In genomic region chr3:42640129-42640528, GRCh38 we compare ENCODE assay signal across 19 cellular contexts. TPM values are rescaled to one million over a fixed set of nuclear protein-coding genes. Genes with fewer than 3 reads are reported as not detected.
DNase-seq lines count a peak whose midpoint lies in the region; ATAC-seq, FAIRE-seq and TF ChIP-seq lines count a peak whose summit lies in the region.
"Had no signal": no experiment of that assay in that cellular context is flagged by ENCODE, and none has a peak within 500 bp of the region (broad histone marks: within the 10 kb centered on the region; RNA-seq: fewer than 3 reads in every experiment).

No MANE protein-coding gene starts in this region.

- no peak for ATAC-seq in K562
- no peak for ATAC-seq in HG02763 (IDR thresholded peaks at IDR 0.05; ENCODE audit: unreplicated experiment)
- ATAC-seq: HCT116 had no signal

- no peak for TF ChIP-seq EP300 in K562 (IDR thresholded peaks at IDR 0.05; ENCODE audit: low read length)

- H3K36me3 Mint-ChIP-seq in activated CD4-positive, alpha-beta memory T cell treated with anti-CD3 and anti-CD28 coated beads for 36 hours = peaks cover 33% of the 10 kb centered on the region
- peaks cover 40% of the 10 kb centered on the region for H3K36me3 Mint-ChIP-seq in activated CD4-positive, alpha-beta memory T cell treated with anti-CD3 and anti-CD28 coated beads, Interleukin-2, amount 10 ng/mL, durations not matched to agents 7 days and 5 days (ENCODE audit: low read depth)
- peaks cover 39 to 45% of the 10 kb centered on the region in 2 donors for H3K36me3 Mint-ChIP-seq in CD4-positive, alpha-beta memory T cell

- H4K20me1 ChIP-seq in K562 (replicated peaks; ENCODE audit: control insufficient read depth, insufficient read depth, low read length) = no peaks in the 10 kb centered on the region

- peaks cover 60% of the 10 kb centered on the region for H3K36me3 ChIP-seq in CD4-positive, alpha-beta memory T cell (ENCODE audit: insufficient read depth, low read length)
- H3K36me3 ChIP-seq in K562 (ENCODE audit: control insufficient read depth, insufficient read depth, low read length) = peaks cover 92% of the 10 kb centered on the region

- TF ChIP-seq POLR2A in K562 (conservative IDR thresholded peaks at IDR 0.05) = no peak

- no peaks in the 10 kb centered on the region for H3K27me3 Mint-ChIP-seq in activated CD4-positive, alpha-beta memory T cell treated with anti-CD3 and anti-CD28 coated beads for 36 hours
- H3K27me3 Mint-ChIP-seq in activated CD4-positive, alpha-beta memory T cell treated with anti-CD3 and anti-CD28 coated beads, Interleukin-2, amount 10 ng/mL, durations not matched to agents 7 days and 5 days = no peaks in the 10 kb centered on the region
- no peaks in the 10 kb centered on the region for H3K27me3 Mint-ChIP-seq in CD4-positive, alpha-beta memory T cell
- H3K27me3 Mint-ChIP-seq: CD8-positive, alpha-beta memory T cell had no signal

- no peaks in the 10 kb centered on the region for H3K9me3 Mint-ChIP-seq in activated CD4-positive, alpha-beta memory T cell treated with anti-CD3 and anti-CD28 coated beads for 36 hours
- H3K9me3 Mint-ChIP-seq in activated CD4-positive, alpha-beta memory T cell treated with anti-CD3 and anti-CD28 coated beads, Interleukin-2, amount 10 ng/mL, durations not matched to agents 7 days and 5 days = no peaks in the 10 kb centered on the region
- H3K9me3 Mint-ChIP-seq in CD4-positive, alpha-beta memory T cell = no peaks in the 10 kb centered on the region
- H3K9me3 Mint-ChIP-seq: CD8-positive, alpha-beta memory T cell had no signal

- no peak for TF ChIP-seq RAD21 in K562 (CRISPR knock-in tag; conservative IDR thresholded peaks at IDR 0.05 in 1 of 2, IDR thresholded peaks at IDR 0.05 in 1 of 2)

- intact Hi-C loops in activated CD4-positive, alpha-beta memory T cell treated with anti-CD3 and anti-CD28 coated beads for 36 hours (cut with micrococcal nuclease) = no loop called here
- intact Hi-C loops in CD4-positive, alpha-beta memory T cell (cut with micrococcal nuclease) = no loop called here
- intact Hi-C loops in K562 (cut with micrococcal nuclease) = no loop called here

- no peak for DNase-seq in activated CD4-positive, alpha-beta memory T cell treated with anti-CD3 and anti-CD28 coated beads for 36 hours
- DNase-seq in activated CD4-positive, alpha-beta memory T cell treated with anti-CD3 and anti-CD28 coated beads, Interleukin-2, amount 10 ng/mL, durations not matched to agents 7 days and 5 days = no peak
- DNase-seq in CD4-positive, alpha-beta memory T cell = no peak
- no peak for DNase-seq in K562 (ENCODE audit: extremely low read depth in 1 of 4, low spot score in 3 of 4)
- DNase-seq in epithelial cell of prostate (ENCODE audit: low read depth, low spot score) = no peak
- DNase-seq in NCI-H1048 (lab: John Stamatoyannopoulos, UW) = no peak
- DNase-seq: CD8-positive, alpha-beta memory T cell; GM23248; NCI-H1105; NCI-H1694 treated with DMSO at 0.1 percent for 48 hours; NCI-H510A; NCI-H748 treated with DMSO at 0.1 percent for 48 hours; NK-92 treated with Interleukin-12 subunit alpha and Interleukin-12 subunit beta, amount 100 ng/mL, for 24 hours; Peyer's patch had no signal

- no peak overlapping the region for H3K4me2 ChIP-seq in K562 (ENCODE audit: insufficient read depth, low read length)
- H3K4me2 ChIP-seq: BLaER1 had no signal

- peaks cover 18% of the 10 kb centered on the region for H3K4me1 Mint-ChIP-seq in activated CD4-positive, alpha-beta memory T cell treated with anti-CD3 and anti-CD28 coated beads for 36 hours (ENCODE audit: low read depth)
- H3K4me1 Mint-ChIP-seq in activated CD4-positive, alpha-beta memory T cell treated with anti-CD3 and anti-CD28 coated beads, Interleukin-2, amount 10 ng/mL, durations not matched to agents 7 days and 5 days = peaks cover 11% of the 10 kb centered on the region
- H3K4me1 Mint-ChIP-seq in CD4-positive, alpha-beta memory T cell = peaks cover 9 to 15% (median 12%) of the 10 kb centered on the region in 4 donors

- H3K9ac ChIP-seq in K562 (ENCODE audit: insufficient read depth in 1 of 2, low read depth in 2 of 2, low read length in 2 of 2) = no peak overlapping the region
- H3K9ac ChIP-seq: BLaER1, GM23248 had no signal

- no peaks in the 10 kb centered on the region for H3K9me3 ChIP-seq in CD4-positive, alpha-beta memory T cell (ENCODE audit: control insufficient read depth in 1 of 2, low read length in 2 of 2)
- H3K9me3 ChIP-seq in K562 (replicated peaks; ENCODE audit: control insufficient read depth, insufficient read depth, low read depth, low read length) = no peaks in the 10 kb centered on the region
- H3K9me3 ChIP-seq: BLaER1, Peyer's patch had no signal

- POLR2A ChIA-PET in activated CD4-positive, alpha-beta memory T cell treated with anti-CD3 and anti-CD28 coated beads for 36 hours (lab: Charles Lee) = no interaction called here
- POLR2A ChIA-PET in activated CD4-positive, alpha-beta memory T cell treated with anti-CD3 and anti-CD28 coated beads, Interleukin-2, amount 10 ng/mL, durations not matched to agents 7 days and 5 days (lab: Charles Lee) = interaction anchor here (0.8 to 2.9 kb wide), 2 partner anchors 12 to 58 kb away, joined by 3 to 12 read pairs; no protein-coding TSS in a partner anchor
- POLR2A ChIA-PET in CD4-positive, alpha-beta memory T cell (lab: Charles Lee; ENCODE audit: partially characterized antibody) = interaction anchor here (0.7 to 2.2 kb wide), 4 partner anchors 12 to 50 kb away, joined by 3 to 7 read pairs (median 4); partner anchors contain the start of genes NKTR and SS18L2
- POLR2A ChIA-PET in K562 (lab: Yijun Ruan, JAX) = interaction anchor here (0.6 to 4.9 kb wide), 2 partner anchors 11 to 16 kb away, joined by 3 to 37 read pairs; no protein-coding TSS in a partner anchor

- peak overlapping the region; percentile 70 for H3K27ac ChIP-seq in CD4-positive, alpha-beta memory T cell (ENCODE audit: low read depth, low read length)
- H3K27ac ChIP-seq in K562 (ENCODE audit: extremely low read depth, low read depth, low read length) = no peak overlapping the region
- peak overlapping the region; percentile 42 for H3K27ac ChIP-seq in epithelial cell of prostate
- H3K27ac ChIP-seq: BLaER1, GM23248 had no signal

- peaks cover 43% of the 10 kb centered on the region for H3K4me1 ChIP-seq in CD4-positive, alpha-beta memory T cell (ENCODE audit: insufficient read depth, low read length)
- no peaks in the 10 kb centered on the region for H3K4me1 ChIP-seq in K562 (replicated peaks in 1 of 2; ENCODE audit: control insufficient read depth in 2 of 2, insufficient read depth in 2 of 2, low read length in 2 of 2)
- H3K4me1 ChIP-seq: BLaER1, Peyer's patch had no signal

- no peak overlapping the region for H3K4me3 ChIP-seq in CD4-positive, alpha-beta memory T cell (ENCODE audit: low read length in 2 of 2)
- no peak overlapping the region for H3K4me3 ChIP-seq in K562
- H3K4me3 ChIP-seq: BLaER1, GM23248, Peyer's patch had no signal

- H2AFZ ChIP-seq in K562 (ENCODE audit: low read depth, low read length) = no peak overlapping the region
- H2AFZ ChIP-seq: GM23248 had no signal

- H3K79me2 ChIP-seq in K562 (ENCODE audit: control insufficient read depth, insufficient read depth, low read length) = peaks cover 11% of the 10 kb centered on the region; the same call in 1 of the 3 replicates

- in situ Hi-C loops in K562 (cut with MboI) = no loop called here

- H3K27me3 ChIP-seq in CD4-positive, alpha-beta memory T cell (ENCODE audit: insufficient read depth, low read length) = no peaks in the 10 kb centered on the region
- H3K27me3 ChIP-seq in K562 (ENCODE audit: control insufficient read depth in 2 of 2, insufficient read depth in 2 of 2, low read length in 2 of 2) = no peaks in the 10 kb centered on the region
- H3K27me3 ChIP-seq: BLaER1, Peyer's patch had no signal

- TF ChIP-seq CTCF in K562 (IDR thresholded peaks at IDR 0.05 in 2 of 3, conservative IDR thresholded peaks at IDR 0.05 in 1 of 3; ENCODE audit: insufficient read depth in 2 of 3, low read depth in 1 of 3, low read length in 3 of 3) = no peak

- FAIRE-seq in K562 (lab: Jason Lieb, UNC) = no peak
- FAIRE-seq: A204.1, GM12891 had no signal

- peak overlapping the region; percentile 17 for H3K4me3 Mint-ChIP-seq in activated CD4-positive, alpha-beta memory T cell treated with anti-CD3 and anti-CD28 coated beads for 36 hours
- H3K4me3 Mint-ChIP-seq in activated CD4-positive, alpha-beta memory T cell treated with anti-CD3 and anti-CD28 coated beads, Interleukin-2, amount 10 ng/mL, durations not matched to agents 7 days and 5 days = no peak overlapping the region
- peak overlapping the region in 3 of 8 donors; percentile 10 to 67 (median 63) for H3K4me3 Mint-ChIP-seq in CD4-positive, alpha-beta memory T cell

- no TSS peak for BruUV-seq in K562 (replicated peaks; lab: Mats Ljungman, UMichigan)

- no peak overlapping the region for H3K27ac Mint-ChIP-seq in activated CD4-positive, alpha-beta memory T cell treated with anti-CD3 and anti-CD28 coated beads for 36 hours
- H3K27ac Mint-ChIP-seq in activated CD4-positive, alpha-beta memory T cell treated with anti-CD3 and anti-CD28 coated beads, Interleukin-2, amount 10 ng/mL, durations not matched to agents 7 days and 5 days = no peak overlapping the region
- H3K27ac Mint-ChIP-seq in CD4-positive, alpha-beta memory T cell = peak overlapping the region in 3 of 7 donors; percentile 77 to 94 (median 92)

- no peaks in the 10 kb centered on the region for H3K9me1 ChIP-seq in K562 (ENCODE audit: control insufficient read depth, insufficient read depth, low read length)

- CTCF ChIA-PET in activated CD4-positive, alpha-beta memory T cell treated with anti-CD3 and anti-CD28 coated beads for 36 hours (lab: Charles Lee) = interaction anchor here (1.2 kb wide), 1 partner anchor 104 kb away, joined by 4 read pairs; no protein-coding TSS in a partner anchor
- CTCF ChIA-PET in activated CD4-positive, alpha-beta memory T cell treated with anti-CD3 and anti-CD28 coated beads, Interleukin-2, amount 10 ng/mL, durations not matched to agents 7 days and 5 days (lab: Charles Lee) = interaction anchor here (0.6 kb wide), 1 partner anchor 104 kb away, joined by 4 read pairs; no protein-coding TSS in a partner anchor
- CTCF ChIA-PET in CD4-positive, alpha-beta memory T cell (lab: Charles Lee; ENCODE audit: partially characterized antibody) = no interaction called here
- CTCF ChIA-PET in K562 (lab: Yijun Ruan, JAX; ENCODE audit: low intra/inter-chr PET ratio) = no interaction called here

RNA-seq across cellular contexts. Expression of gene ZBTB47, which starts 13.4 kb away (rescaled TPM):
- 1 to 10 TPM; 1.0 to 1.1 TPM for total RNA-seq in activated CD4-positive, alpha-beta memory T cell treated with anti-CD3 and anti-CD28 coated beads for 36 hours
- total RNA-seq in activated CD4-positive, alpha-beta memory T cell treated with anti-CD3 and anti-CD28 coated beads, Interleukin-2, amount 10 ng/mL, durations not matched to agents 7 days and 5 days = 1 to 10 TPM in 1 of 2 experiments, under 1 TPM in 1; 0.93 to 1.1 TPM
- total RNA-seq in CD4-positive, alpha-beta memory T cell = 1 to 10 TPM; 1.4 to 1.8 TPM
- polyA plus RNA-seq in CD4-positive, alpha-beta memory T cell = not detected
- total RNA-seq in K562 (2011; cell fraction: chromatin; rRNA removed; ENCODE audit: low replicate concordance) = 2.9 and 11.3 TPM in 2 replicates
- 7.5 and 7.8 TPM in 2 replicates for total RNA-seq in K562 (2011; cell fraction: nucleolus; rRNA removed)
- 5.3 and 5.7 TPM in 2 replicates for total RNA-seq in K562 (2011; cell fraction: nucleoplasm; rRNA removed)
- total RNA-seq in K562 (2014; rRNA removed) (3.4 and 5.0 TPM in 2 replicates), K562 (2014; rRNA removed; fragmentation: Illumina TruSeq; extraction: Trizol) (0.45 and 0.58 TPM in 2 replicates), K562 (2015; rRNA removed; fragmentation: Illumina TruSeq; extraction: Trizol) (1.8 and 1.9 TPM in 2 replicates), K562 (2021) (2.9 and 4.6 TPM in 2 replicates)
- polyA plus RNA-seq in K562 (2011; rRNA removed) (1.7 and 2.2 TPM in 2 replicates), K562 (2014; fragmentation: Illumina TruSeq; extraction: Trizol) (1.6 and 2.3 TPM in 2 replicates), K562 (2014; fragmentation: Nextera tagmentation; extraction: Ambion mirVana) (under 1 TPM in 1 of 2 experiments, not detected in 1; 0.11 TPM), K562 (2014; rRNA removed) (2.7 and 2.9 TPM in 2 replicates)
- polyA plus RNA-seq in K562 (2011; cell fraction: cytosol; rRNA removed) = 1.8 and 3.3 TPM in 2 replicates
- 4.4 and 8.8 TPM in 2 replicates for polyA plus RNA-seq in K562 (2011; cell fraction: nucleus; rRNA removed)
- 1.8 and 2.8 TPM in 2 replicates for polyA plus RNA-seq in K562 (2012)
- polyA minus RNA-seq in K562 (2011; rRNA and poly(A)+ RNA removed) = 1.8 and 2.8 TPM in 2 replicates
- polyA minus RNA-seq in K562 (2011; cell fraction: cytosol; rRNA and poly(A)+ RNA removed) = 2.0 and 2.1 TPM in 2 replicates
- 5.9 and 7.1 TPM in 2 replicates for polyA minus RNA-seq in K562 (2011; cell fraction: nucleus; rRNA and poly(A)+ RNA removed)
- polyA plus RNA-seq: CD8-positive, alpha-beta memory T cell had no signal

RNA-seq across cellular contexts. Expression of gene NKTR, which starts 39.6 kb away (rescaled TPM):
- total RNA-seq in activated CD4-positive, alpha-beta memory T cell treated with anti-CD3 and anti-CD28 coated beads for 36 hours = 10 to 100 TPM; 65.9 to 73.9 TPM
- total RNA-seq in activated CD4-positive, alpha-beta memory T cell treated with anti-CD3 and anti-CD28 coated beads, Interleukin-2, amount 10 ng/mL, durations not matched to agents 7 days and 5 days = 10 to 100 TPM; 97.8 to 98.9 TPM
- total RNA-seq in CD4-positive, alpha-beta memory T cell = 100 to 1,000 TPM; 256 to 269 TPM
- 10 to 100 TPM in 1 of 2 donors, 1 to 10 TPM in 1; 8.9 to 23.2 TPM for polyA plus RNA-seq in CD4-positive, alpha-beta memory T cell
- total RNA-seq in K562 (2011; cell fraction: chromatin; rRNA removed; ENCODE audit: low replicate concordance) = 253 and 1,006 TPM in 2 replicates
- total RNA-seq in K562 (2011; cell fraction: nucleolus; rRNA removed) = 104 and 168 TPM in 2 replicates
- total RNA-seq in K562 (2011; cell fraction: nucleoplasm; rRNA removed) = 377 and 604 TPM in 2 replicates
- total RNA-seq in K562 (2014; rRNA removed) (48.0 and 51.5 TPM in 2 replicates), K562 (2014; rRNA removed; fragmentation: Illumina TruSeq; extraction: Trizol) (117 and 120 TPM in 2 replicates), K562 (2015; rRNA removed; fragmentation: Illumina TruSeq; extraction: Trizol) (94.1 and 104 TPM in 2 replicates), K562 (2021) (67.4 and 70.3 TPM in 2 replicates)
- polyA plus RNA-seq in K562 (2011; rRNA removed) (123 and 130 TPM in 2 replicates), K562 (2014; fragmentation: Illumina TruSeq; extraction: Trizol) (76.5 and 95.7 TPM in 2 replicates), K562 (2014; fragmentation: Nextera tagmentation; extraction: Ambion mirVana) (10 to 100 TPM; 19.7 to 30.2 TPM), K562 (2014; rRNA removed) (84.5 and 92.6 TPM in 2 replicates)
- 9.2 and 26.9 TPM in 2 replicates for polyA plus RNA-seq in K562 (2011; cell fraction: cytosol; rRNA removed)
- polyA plus RNA-seq in K562 (2011; cell fraction: nucleus; rRNA removed) = 284 and 370 TPM in 2 replicates
- 39.4 and 56.1 TPM in 2 replicates for polyA plus RNA-seq in K562 (2012)
- 140 and 209 TPM in 2 replicates for polyA minus RNA-seq in K562 (2011; rRNA and poly(A)+ RNA removed)
- polyA minus RNA-seq in K562 (2011; cell fraction: cytosol; rRNA and poly(A)+ RNA removed) = 19.9 and 20.4 TPM in 2 replicates
- 246 and 455 TPM in 2 replicates for polyA minus RNA-seq in K562 (2011; cell fraction: nucleus; rRNA and poly(A)+ RNA removed)

RNA-seq across cellular contexts. Expression of gene KLHL40, which starts 45.2 kb away (rescaled TPM):
- not detected for total RNA-seq in activated CD4-positive, alpha-beta memory T cell treated with anti-CD3 and anti-CD28 coated beads for 36 hours
- not detected for total RNA-seq in activated CD4-positive, alpha-beta memory T cell treated with anti-CD3 and anti-CD28 coated beads, Interleukin-2, amount 10 ng/mL, durations not matched to agents 7 days and 5 days
- not detected for total RNA-seq in CD4-positive, alpha-beta memory T cell
- not detected for polyA plus RNA-seq in CD4-positive, alpha-beta memory T cell
- not detected in 2 replicates for total RNA-seq in K562 (2011; cell fraction: chromatin; rRNA removed; ENCODE audit: low replicate concordance)
- not detected in 2 replicates for total RNA-seq in K562 (2011; cell fraction: nucleolus; rRNA removed)
- total RNA-seq in K562 (2011; cell fraction: nucleoplasm; rRNA removed) = not detected in 2 replicates
- total RNA-seq in K562 (2014; rRNA removed) (not detected in 2 replicates), K562 (2014; rRNA removed; fragmentation: Illumina TruSeq; extraction: Trizol) (not detected in 2 replicates), K562 (2015; rRNA removed; fragmentation: Illumina TruSeq; extraction: Trizol) (not detected in 2 replicates), K562 (2021) (not detected in 2 replicates)
- polyA plus RNA-seq in K562 (2011; rRNA removed) (not detected in 2 replicates), K562 (2014; fragmentation: Illumina TruSeq; extraction: Trizol) (not detected in 2 replicates), K562 (2014; fragmentation: Nextera tagmentation; extraction: Ambion mirVana) (not detected), K562 (2014; rRNA removed) (not detected in 2 replicates)
- not detected in 2 replicates for polyA plus RNA-seq in K562 (2011; cell fraction: cytosol; rRNA removed)
- not detected in 2 replicates for polyA plus RNA-seq in K562 (2011; cell fraction: nucleus; rRNA removed)
- polyA plus RNA-seq in K562 (2012) = not detected in 2 replicates
- not detected in 2 replicates for polyA minus RNA-seq in K562 (2011; rRNA and poly(A)+ RNA removed)
- not detected in 2 replicates for polyA minus RNA-seq in K562 (2011; cell fraction: cytosol; rRNA and poly(A)+ RNA removed)
- polyA minus RNA-seq in K562 (2011; cell fraction: nucleus; rRNA and poly(A)+ RNA removed) = not detected in 2 replicates
- total RNA-seq: CD8-positive, alpha-beta memory T cell; GM23248; Peyer's patch had no signal
- polyA plus RNA-seq: CD8-positive, alpha-beta memory T cell; GM23248 had no signal

RNA-seq across cellular contexts. Expression of gene SS18L2, which starts 49.5 kb away (rescaled TPM):
- total RNA-seq in activated CD4-positive, alpha-beta memory T cell treated with anti-CD3 and anti-CD28 coated beads for 36 hours = 10 to 100 TPM; 58.0 to 59.3 TPM
- total RNA-seq in activated CD4-positive, alpha-beta memory T cell treated with anti-CD3 and anti-CD28 coated beads, Interleukin-2, amount 10 ng/mL, durations not matched to agents 7 days and 5 days = 10 to 100 TPM; 64.4 to 65.1 TPM
- 10 to 100 TPM; 51.0 to 61.9 TPM for total RNA-seq in CD4-positive, alpha-beta memory T cell
- 100 to 1,000 TPM; 150 to 159 TPM for polyA plus RNA-seq in CD4-positive, alpha-beta memory T cell
- total RNA-seq in K562 (2011; cell fraction: chromatin; rRNA removed; ENCODE audit: low replicate concordance) = 28.8 and 30.7 TPM in 2 replicates
- total RNA-seq in K562 (2011; cell fraction: nucleolus; rRNA removed) = 24.3 and 25.5 TPM in 2 replicates
- total RNA-seq in K562 (2011; cell fraction: nucleoplasm; rRNA removed) = 32.2 and 45.8 TPM in 2 replicates
- total RNA-seq in K562 (2014; rRNA removed) = 51.4 and 75.9 TPM in 2 replicates
- total RNA-seq in K562 (2014; rRNA removed; fragmentation: Illumina TruSeq; extraction: Trizol) = 70.0 and 77.2 TPM in 2 replicates
- 65.6 and 78.0 TPM in 2 replicates for total RNA-seq in K562 (2015; rRNA removed; fragmentation: Illumina TruSeq; extraction: Trizol)
- 68.6 and 77.8 TPM in 2 replicates for total RNA-seq in K562 (2021)
- 117 and 144 TPM in 2 replicates for polyA plus RNA-seq in K562 (2011; rRNA removed)
- polyA plus RNA-seq in K562 (2011; cell fraction: cytosol; rRNA removed) = 31.8 and 55.1 TPM in 2 replicates
- polyA plus RNA-seq in K562 (2011; cell fraction: nucleus; rRNA removed) = 36.1 and 57.1 TPM in 2 replicates
- polyA plus RNA-seq in K562 (2012) = 73.8 and 106 TPM in 2 replicates
- 72.2 and 78.0 TPM in 2 replicates for polyA plus RNA-seq in K562 (2014; fragmentation: Illumina TruSeq; extraction: Trizol)
- polyA plus RNA-seq in K562 (2014; fragmentation: Nextera tagmentation; extraction: Ambion mirVana) = 100 to 1,000 TPM; 275 to 324 TPM
- 99.2 and 99.4 TPM in 2 replicates for polyA plus RNA-seq in K562 (2014; rRNA removed)
- polyA minus RNA-seq in K562 (2011; rRNA and poly(A)+ RNA removed) = 31.2 and 35.5 TPM in 2 replicates
- 8.1 and 16.6 TPM in 2 replicates for polyA minus RNA-seq in K562 (2011; cell fraction: cytosol; rRNA and poly(A)+ RNA removed)
- polyA minus RNA-seq in K562 (2011; cell fraction: nucleus; rRNA and poly(A)+ RNA removed) = 12.7 and 17.9 TPM in 2 replicates

RNA-seq across cellular contexts. Expression of gene SEC22C, which starts 58.4 kb away (rescaled TPM):
- total RNA-seq in activated CD4-positive, alpha-beta memory T cell treated with anti-CD3 and anti-CD28 coated beads for 36 hours = 10 to 100 TPM; 47.0 to 49.2 TPM
- total RNA-seq in activated CD4-positive, alpha-beta memory T cell treated with anti-CD3 and anti-CD28 coated beads, Interleukin-2, amount 10 ng/mL, durations not matched to agents 7 days and 5 days = 10 to 100 TPM; 58.8 to 62.0 TPM
- 10 to 100 TPM; 55.8 to 56.6 TPM for total RNA-seq in CD4-positive, alpha-beta memory T cell
- 10 to 100 TPM; 53.1 to 70.3 TPM for polyA plus RNA-seq in CD4-positive, alpha-beta memory T cell
- 34.9 and 62.9 TPM in 2 replicates for total RNA-seq in K562 (2011; cell fraction: chromatin; rRNA removed; ENCODE audit: low replicate concordance)
- total RNA-seq in K562 (2011; cell fraction: nucleolus; rRNA removed) = 32.7 and 35.5 TPM in 2 replicates
- total RNA-seq in K562 (2011; cell fraction: nucleoplasm; rRNA removed) = 48.1 and 67.3 TPM in 2 replicates
- total RNA-seq in K562 (2014; rRNA removed) (44.8 and 49.8 TPM in 2 replicates), K562 (2014; rRNA removed; fragmentation: Illumina TruSeq; extraction: Trizol) (62.4 and 63.6 TPM in 2 replicates), K562 (2015; rRNA removed; fragmentation: Illumina TruSeq; extraction: Trizol) (68.4 and 68.7 TPM in 2 replicates), K562 (2021) (50.7 and 50.8 TPM in 2 replicates)
- polyA plus RNA-seq in K562 (2011; rRNA removed) (60.5 and 64.5 TPM in 2 replicates), K562 (2014; fragmentation: Illumina TruSeq; extraction: Trizol) (58.5 and 59.8 TPM in 2 replicates), K562 (2014; fragmentation: Nextera tagmentation; extraction: Ambion mirVana) (10 to 100 TPM; 35.6 to 41.3 TPM), K562 (2014; rRNA removed) (45.9 and 54.5 TPM in 2 replicates)
- polyA plus RNA-seq in K562 (2011; cell fraction: cytosol; rRNA removed) = 31.6 and 53.4 TPM in 2 replicates
- 36.9 and 47.6 TPM in 2 replicates for polyA plus RNA-seq in K562 (2011; cell fraction: nucleus; rRNA removed)
- 55.2 and 56.3 TPM in 2 replicates for polyA plus RNA-seq in K562 (2012)
- polyA minus RNA-seq in K562 (2011; rRNA and poly(A)+ RNA removed) = 40.6 and 42.7 TPM in 2 replicates
- polyA minus RNA-seq in K562 (2011; cell fraction: cytosol; rRNA and poly(A)+ RNA removed) = 17.8 and 22.0 TPM in 2 replicates
- polyA minus RNA-seq in K562 (2011; cell fraction: nucleus; rRNA and poly(A)+ RNA removed) = 15.6 and 16.9 TPM in 2 replicates

Comparison
In these comparisons a context has a peak if more than half of its experiments do, and no peak if none do; other contexts are left out.
1. CTCF ChIA-PET loops: an anchor here in activated CD4-positive, alpha-beta memory T cell treated with anti-CD3 and anti-CD28 coated beads for 36 hours (1.2 kb wide) and activated CD4-positive, alpha-beta memory T cell treated with anti-CD3 and anti-CD28 coated beads, Interleukin-2, amount 10 ng/mL, durations not matched to agents 7 days and 5 days (0.6 kb wide); none called in CD4-positive, alpha-beta memory T cell and K562.